8 cellular contexts compared by ENCODE assay signal in the genomic region with DNA sequence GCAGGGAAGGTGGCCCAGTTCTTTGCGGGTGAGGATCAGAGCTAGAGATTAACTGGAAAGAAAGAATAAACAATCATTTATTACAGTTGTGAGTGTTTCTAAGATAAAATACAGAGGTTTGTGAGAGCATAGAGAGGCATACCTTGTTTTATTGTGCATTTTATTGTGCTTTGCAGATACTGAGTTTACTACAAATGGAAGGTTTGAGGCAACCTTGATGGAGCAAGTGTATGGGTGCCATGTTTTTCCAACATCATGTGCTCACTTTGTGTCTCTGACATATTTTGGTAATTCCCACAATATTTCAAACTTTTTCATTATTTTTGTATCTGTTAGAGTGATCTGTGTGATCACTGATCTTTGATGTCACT. TPM values are rescaled to one million over a fixed set of nuclear protein-coding genes. Genes with fewer than 3 reads are reported as not detected.
A peak's percentile ranks its signal among the peaks of the same experiment; 100 is the strongest.
DNase-seq lines count a peak whose midpoint lies in the region; ATAC-seq and TF ChIP-seq lines count a peak whose summit lies in the region.

No MANE protein-coding gene starts in this region.

- no peak for DNase-seq in activated T-cell treated with anti-CD3 and anti-CD28 coated beads, Interleukin-2, amount 50 U/mL, for 72 hours
- DNase-seq in activated T-cell treated with anti-CD3 and anti-CD28 coated beads for 4 hours (no peak), type B pancreatic cell (ENCODE audit: extremely low spot score, unreplicated experiment) (no peak), iPS-NIHi11 (ENCODE audit: low spot score) (no peak), putamen (ENCODE audit: low spot score) (no peak)
- no peak for DNase-seq in activated naive CD8-positive, alpha-beta T cell treated with anti-CD3 and anti-CD28 coated beads, Interleukin-2, amount 10 ng/mL, durations not matched to agents 7 days and 5 days

- no peaks in the 10 kb centered on the region for H3K27me3 ChIP-seq in liver (ENCODE audit: control insufficient read depth in 4 of 4, insufficient read depth in 4 of 4, low read length in 3 of 4)

- no peaks in the 10 kb centered on the region for H3K9me3 Mint-ChIP-seq in activated T-cell treated with anti-CD3 and anti-CD28 coated beads, Interleukin-2, amount 50 U/mL, for 72 hours
- H3K9me3 Mint-ChIP-seq in activated naive CD8-positive, alpha-beta T cell treated with anti-CD3 and anti-CD28 coated beads, Interleukin-2, amount 10 ng/mL, durations not matched to agents 7 days and 5 days = peaks cover 3% of the 10 kb centered on the region
- no peaks in the 10 kb centered on the region for H3K9me3 Mint-ChIP-seq in type B pancreatic cell

- peak overlapping the region in 1 of 2 donors; percentile 68 for H3K27ac ChIP-seq in liver (ENCODE audit: low read depth in 1 of 2, low read length in 2 of 2)

- H3K36me3 Mint-ChIP-seq in activated T-cell treated with anti-CD3 and anti-CD28 coated beads, Interleukin-2, amount 50 U/mL, for 72 hours (ENCODE audit: insufficient read depth in 2 of 2) = peaks cover 13 to 14% of the 10 kb centered on the region in 2 donors
- peaks cover 18% of the 10 kb centered on the region for H3K36me3 Mint-ChIP-seq in activated naive CD8-positive, alpha-beta T cell treated with anti-CD3 and anti-CD28 coated beads, Interleukin-2, amount 10 ng/mL, durations not matched to agents 7 days and 5 days
- H3K36me3 Mint-ChIP-seq in type B pancreatic cell = peaks cover 14% of the 10 kb centered on the region

- H3K4me1 Mint-ChIP-seq in activated T-cell treated with anti-CD3 and anti-CD28 coated beads, Interleukin-2, amount 50 U/mL, for 72 hours (ENCODE audit: low read depth) = peaks cover 25% of the 10 kb centered on the region
- H3K4me1 Mint-ChIP-seq in activated naive CD8-positive, alpha-beta T cell treated with anti-CD3 and anti-CD28 coated beads, Interleukin-2, amount 10 ng/mL, durations not matched to agents 7 days and 5 days = peaks cover 27% of the 10 kb centered on the region
- peaks cover 22% of the 10 kb centered on the region for H3K4me1 Mint-ChIP-seq in type B pancreatic cell (ENCODE audit: unreplicated experiment)

- POLR2A ChIA-PET in activated naive CD8-positive, alpha-beta T cell treated with anti-CD3 and anti-CD28 coated beads, Interleukin-2, amount 10 ng/mL, durations not matched to agents 7 days and 5 days (lab: Charles Lee) = interaction anchor here (1.1 to 4.7 kb wide), 5 partner anchors 32 to 87 kb away, joined by 3 to 67 read pairs (median 5); a partner anchor contains a TSS

- H3K27me3 Mint-ChIP-seq in activated T-cell treated with anti-CD3 and anti-CD28 coated beads, Interleukin-2, amount 50 U/mL, for 72 hours (ENCODE audit: low read depth) = no peaks in the 10 kb centered on the region
- no peaks in the 10 kb centered on the region for H3K27me3 Mint-ChIP-seq in activated naive CD8-positive, alpha-beta T cell treated with anti-CD3 and anti-CD28 coated beads, Interleukin-2, amount 10 ng/mL, durations not matched to agents 7 days and 5 days
- H3K27me3 Mint-ChIP-seq in type B pancreatic cell = no peaks in the 10 kb centered on the region

- H3K9me3 ChIP-seq in liver (ENCODE audit: control insufficient read depth in 4 of 4, low read length in 3 of 4) = no peaks in the 10 kb centered on the region

- H3K4me3 Mint-ChIP-seq in activated T-cell treated with anti-CD3 and anti-CD28 coated beads, Interleukin-2, amount 50 U/mL, for 72 hours = peak overlapping the region; percentile 89 to 90
- peak overlapping the region; percentile 86 for H3K4me3 Mint-ChIP-seq in activated naive CD8-positive, alpha-beta T cell treated with anti-CD3 and anti-CD28 coated beads, Interleukin-2, amount 10 ng/mL, durations not matched to agents 7 days and 5 days
- peak overlapping the region; percentile 91 for H3K4me3 Mint-ChIP-seq in type B pancreatic cell

- no peaks in the 10 kb centered on the region for H3K36me3 ChIP-seq in liver (ENCODE audit: control insufficient read depth in 4 of 4, insufficient read depth in 3 of 4, low read depth in 1 of 4, low read length in 3 of 4)

- H3K4me3 ChIP-seq in liver (ENCODE audit: low read depth in 1 of 3, low read length in 3 of 3) = peak overlapping the region; percentile 62 to 88 (median 76)

- TF ChIP-seq RAD21 in liver (IDR thresholded peaks at IDR 0.05) = no peak

- H3K27ac Mint-ChIP-seq in activated T-cell treated with anti-CD3 and anti-CD28 coated beads, Interleukin-2, amount 50 U/mL, for 72 hours = peak overlapping the region; percentile 96
- peak overlapping the region; percentile 93 for H3K27ac Mint-ChIP-seq in activated naive CD8-positive, alpha-beta T cell treated with anti-CD3 and anti-CD28 coated beads, Interleukin-2, amount 10 ng/mL, durations not matched to agents 7 days and 5 days
- peak overlapping the region; percentile 96 for H3K27ac Mint-ChIP-seq in type B pancreatic cell

- peaks cover 2 to 16% (median 8%) of the 10 kb centered on the region in 4 donors for H3K4me1 ChIP-seq in liver (ENCODE audit: control insufficient read depth in 4 of 4, insufficient read depth in 4 of 4, low read length in 3 of 4)

- TF ChIP-seq CTCF in liver (IDR thresholded peaks at IDR 0.05; ENCODE audit: low read depth, low read length, missing input control) = no peak
- no peak for TF ChIP-seq CTCF in type B pancreatic cell (conservative IDR thresholded peaks at IDR 0.05)

- ATAC-seq in activated T-cell treated with anti-CD3 and anti-CD28 coated beads, Interleukin-2, amount 50 U/mL, for 72 hours (replicated peaks in 1 of 2) = no peak
- ATAC-seq in activated naive CD8-positive, alpha-beta T cell treated with anti-CD3 and anti-CD28 coated beads, Interleukin-2, amount 10 ng/mL, durations not matched to agents 7 days and 5 days (ENCODE audit: low read depth) = no peak
- no peak for ATAC-seq in HG03354 (IDR thresholded peaks at IDR 0.05; ENCODE audit: poor library complexity, severe bottlenecking, unreplicated experiment)

- peak overlapping the region; percentile 49 to 64 for H3K9ac ChIP-seq in liver (ENCODE audit: low read depth in 1 of 2, low read length in 2 of 2)

- WGBS in liver = 27% methylated on average over 1 of the region's 1 CpG

TF ChIP-seq in liver, 16 proteins besides CTCF, POLR2A, EP300 and RAD21:
- TF ChIP-seq, protein P1, sequence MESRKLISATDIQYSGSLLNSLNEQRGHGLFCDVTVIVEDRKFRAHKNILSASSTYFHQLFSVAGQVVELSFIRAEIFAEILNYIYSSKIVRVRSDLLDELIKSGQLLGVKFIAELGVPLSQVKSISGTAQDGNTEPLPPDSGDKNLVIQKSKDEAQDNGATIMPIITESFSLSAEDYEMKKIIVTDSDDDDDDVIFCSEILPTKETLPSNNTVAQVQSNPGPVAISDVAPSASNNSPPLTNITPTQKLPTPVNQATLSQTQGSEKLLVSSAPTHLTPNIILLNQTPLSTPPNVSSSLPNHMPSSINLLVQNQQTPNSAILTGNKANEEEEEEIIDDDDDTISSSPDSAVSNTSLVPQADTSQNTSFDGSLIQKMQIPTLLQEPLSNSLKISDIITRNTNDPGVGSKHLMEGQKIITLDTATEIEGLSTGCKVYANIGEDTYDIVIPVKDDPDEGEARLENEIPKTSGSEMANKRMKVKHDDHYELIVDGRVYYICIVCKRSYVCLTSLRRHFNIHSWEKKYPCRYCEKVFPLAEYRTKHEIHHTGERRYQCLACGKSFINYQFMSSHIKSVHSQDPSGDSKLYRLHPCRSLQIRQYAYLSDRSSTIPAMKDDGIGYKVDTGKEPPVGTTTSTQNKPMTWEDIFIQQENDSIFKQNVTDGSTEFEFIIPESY (IDR thresholded peaks at IDR 0.05) = no peak
- TF ChIP-seq, protein P2, sequence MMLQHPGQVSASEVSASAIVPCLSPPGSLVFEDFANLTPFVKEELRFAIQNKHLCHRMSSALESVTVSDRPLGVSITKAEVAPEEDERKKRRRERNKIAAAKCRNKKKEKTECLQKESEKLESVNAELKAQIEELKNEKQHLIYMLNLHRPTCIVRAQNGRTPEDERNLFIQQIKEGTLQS (IDR thresholded peaks at IDR 0.05) = no peak
- TF ChIP-seq, protein P3, sequence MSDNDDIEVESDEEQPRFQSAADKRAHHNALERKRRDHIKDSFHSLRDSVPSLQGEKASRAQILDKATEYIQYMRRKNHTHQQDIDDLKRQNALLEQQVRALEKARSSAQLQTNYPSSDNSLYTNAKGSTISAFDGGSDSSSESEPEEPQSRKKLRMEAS (IDR thresholded peaks at IDR 0.05) = no peak
- TF ChIP-seq TAF1 (conservative IDR thresholded peaks at IDR 0.05) (no peak), NR2F2 (IDR thresholded peaks at IDR 0.05) (no peak), EGR1 (IDR thresholded peaks at IDR 0.05; ENCODE audit: low read depth in 2 of 2) (no peak), RXRA (IDR thresholded peaks at IDR 0.05) (peak in 1 of 2 donors; percentile 2)

RNA-seq across cellular contexts. Expression of a gene that starts 0.7 kb away (rescaled TPM):
- 10 to 100 TPM; 21.0 to 21.7 TPM for total RNA-seq in activated T-cell treated with anti-CD3 and anti-CD28 coated beads, Interleukin-2, amount 50 U/mL, for 72 hours
- 1 to 10 TPM; 9.3 to 9.8 TPM for total RNA-seq in activated naive CD8-positive, alpha-beta T cell treated with anti-CD3 and anti-CD28 coated beads, Interleukin-2, amount 10 ng/mL, durations not matched to agents 7 days and 5 days
- total RNA-seq in liver (1 to 10 TPM in 1 of 2 donors, under 1 TPM in 1; 0.59 to 3.0 TPM), type B pancreatic cell (ENCODE audit: low replicate concordance) (2.0 and 8.3 TPM in 2 replicates)
- polyA plus RNA-seq in liver = under 1 TPM; 0.31 to 0.33 TPM

RNA-seq across cellular contexts. Expression of a gene that starts 32.0 kb away (rescaled TPM):
- 10 to 100 TPM; 30.7 to 35.5 TPM for total RNA-seq in activated T-cell treated with anti-CD3 and anti-CD28 coated beads, Interleukin-2, amount 50 U/mL, for 72 hours
- 10 to 100 TPM; 13.6 to 19.8 TPM for total RNA-seq in activated naive CD8-positive, alpha-beta T cell treated with anti-CD3 and anti-CD28 coated beads, Interleukin-2, amount 10 ng/mL, durations not matched to agents 7 days and 5 days
- 1 to 10 TPM; 3.2 to 4.4 TPM for total RNA-seq in liver
- 1 to 10 TPM; 2.3 to 5.4 TPM for polyA plus RNA-seq in liver
- 11.4 and 11.6 TPM in 2 replicates for total RNA-seq in type B pancreatic cell (ENCODE audit: low replicate concordance)

RNA-seq across cellular contexts. Expression of a gene that starts 41.2 kb away (rescaled TPM):
- 10 to 100 TPM; 65.0 to 69.8 TPM for total RNA-seq in activated T-cell treated with anti-CD3 and anti-CD28 coated beads, Interleukin-2, amount 50 U/mL, for 72 hours
- total RNA-seq in activated naive CD8-positive, alpha-beta T cell treated with anti-CD3 and anti-CD28 coated beads, Interleukin-2, amount 10 ng/mL, durations not matched to agents 7 days and 5 days = 10 to 100 TPM; 34.9 to 37.0 TPM
- 10 to 100 TPM; 40.2 to 50.8 TPM for total RNA-seq in liver
- polyA plus RNA-seq in liver = 10 to 100 TPM; 27.0 to 48.2 TPM
- 79.9 and 95.5 TPM in 2 replicates for total RNA-seq in type B pancreatic cell (ENCODE audit: low replicate concordance)
